Comparison of ENCODE assay signal across 9 cellular contexts in the genomic region with DNA sequence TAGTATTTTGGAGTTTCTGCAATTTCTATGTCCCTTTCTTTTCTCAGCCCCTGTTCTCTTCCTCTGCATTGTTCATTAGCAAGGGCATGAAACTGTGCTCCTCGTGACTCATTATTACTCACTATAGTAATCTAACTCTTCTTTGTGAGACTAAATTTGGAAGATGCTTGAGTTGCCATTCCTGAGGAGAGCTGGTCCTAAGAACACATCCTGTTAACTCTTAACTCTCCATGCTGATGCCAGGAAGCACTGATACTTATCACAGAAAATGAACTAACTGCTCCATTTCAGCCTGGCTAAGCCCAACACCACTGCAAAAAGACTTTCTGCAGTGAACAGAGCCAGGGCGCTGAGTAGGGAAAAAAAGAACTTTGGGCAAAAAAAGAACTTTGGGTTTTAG. TPM values are rescaled to one million over a fixed set of nuclear protein-coding genes. Genes with fewer than 3 reads are reported as not detected.
DNase-seq lines count a peak whose midpoint lies in the region; ATAC-seq and TF ChIP-seq lines count a peak whose summit lies in the region.
"Had no signal": no experiment of that assay in that cellular context is flagged by ENCODE, and none has a peak within 500 bp of the region (broad histone marks: within the 10 kb centered on the region; RNA-seq: fewer than 3 reads in every experiment).

No MANE protein-coding gene starts in this region.

- H3K36me3 ChIP-seq in RWPE2 (ENCODE audit: low read depth) (no peaks in the 10 kb centered on the region), parathyroid adenoma (ENCODE audit: control insufficient read depth, insufficient read depth, low read length) (no peaks in the 10 kb centered on the region)

- no peaks in the 10 kb centered on the region for H3K9me3 Mint-ChIP-seq in activated T-helper 2 cell treated with anti-CD3 and anti-CD28 coated beads, Interferon-gamma antibody, Interleukin-2, Interleukin-4, amounts not matched to agents 10 μg/mL and 5 μg/mL and 100 μg/mL, durations not matched to agents 14 hours and 24 hours and 36 hours

- H3K9ac ChIP-seq in parathyroid adenoma, result no peak overlapping the region

- TF ChIP-seq CTCF in RWPE2 (IDR thresholded peaks at IDR 0.05; ENCODE audit: poor library complexity, severe bottlenecking) (no peak), fibroblast of mammary gland (conservative IDR thresholded peaks at IDR 0.05; ENCODE audit: control insufficient read depth, insufficient read depth, low read depth, low read length) (no peak), parathyroid adenoma (IDR thresholded peaks at IDR 0.05) (no peak)

- H2AFZ ChIP-seq in parathyroid adenoma, result no peak overlapping the region

- H3K4me1 ChIP-seq in RWPE2 (ENCODE audit: insufficient read depth, poor library complexity, severe bottlenecking) (peaks cover 53% of the 10 kb centered on the region), parathyroid adenoma (no peaks in the 10 kb centered on the region)

- H3K4me3 Mint-ChIP-seq in activated T-helper 2 cell treated with anti-CD3 and anti-CD28 coated beads, Interferon-gamma antibody, Interleukin-2, Interleukin-4, amounts not matched to agents 10 μg/mL and 5 μg/mL and 100 μg/mL, durations not matched to agents 14 hours and 24 hours and 36 hours (ENCODE audit: low read depth), result no peak overlapping the region
- H3K4me3 Mint-ChIP-seq: B cell had no signal

- no peaks in the 10 kb centered on the region for H3K36me3 Mint-ChIP-seq in activated T-helper 2 cell treated with anti-CD3 and anti-CD28 coated beads, Interferon-gamma antibody, Interleukin-2, Interleukin-4, amounts not matched to agents 10 μg/mL and 5 μg/mL and 100 μg/mL, durations not matched to agents 14 hours and 24 hours and 36 hours (ENCODE audit: low read depth)

- peak; percentile 76 for ATAC-seq in RWPE2 (ENCODE audit: low read depth)

- peak overlapping the region; percentile 48 for H3K4me2 ChIP-seq in parathyroid adenoma (ENCODE audit: low read length)

- peak; percentile 5 for DNase-seq in DMS79 treated with DMSO at 0.1 percent for 48 hours (lab: John Stamatoyannopoulos, UW)
- no peak for DNase-seq in DMS79 (lab: John Stamatoyannopoulos, UW)
- no peak for DNase-seq in RWPE2 (ENCODE audit: low spot score)
- peak; percentile 98 for DNase-seq in fibroblast of mammary gland (ENCODE audit: low read depth)
- no peak for DNase-seq in SK-N-DZ (ENCODE audit: low spot score)
- no peak for DNase-seq in NCI-H2227 (lab: John Stamatoyannopoulos, UW; ENCODE audit: unreplicated experiment)
- DNase-seq in activated T-helper 2 cell treated with anti-CD3 and anti-CD28 coated beads, Interferon-gamma antibody, Interleukin-2, Interleukin-4, amounts not matched to agents 10 μg/mL and 5 μg/mL and 100 μg/mL, durations not matched to agents 14 hours and 24 hours and 36 hours (ENCODE audit: low spot score), result no peak

- H3K79me2 ChIP-seq in parathyroid adenoma, result no peaks in the 10 kb centered on the region

- H3K27ac Mint-ChIP-seq in activated T-helper 2 cell treated with anti-CD3 and anti-CD28 coated beads, Interferon-gamma antibody, Interleukin-2, Interleukin-4, amounts not matched to agents 10 μg/mL and 5 μg/mL and 100 μg/mL, durations not matched to agents 14 hours and 24 hours and 36 hours, result no peak overlapping the region
- H3K27ac Mint-ChIP-seq: B cell had no signal

- H3K27me3 Mint-ChIP-seq in activated T-helper 2 cell treated with anti-CD3 and anti-CD28 coated beads, Interferon-gamma antibody, Interleukin-2, Interleukin-4, amounts not matched to agents 10 μg/mL and 5 μg/mL and 100 μg/mL, durations not matched to agents 14 hours and 24 hours and 36 hours (ENCODE audit: low read depth), result no peaks in the 10 kb centered on the region
- H3K27me3 Mint-ChIP-seq: B cell had no signal

- peaks cover 19% of the 10 kb centered on the region for H3K4me1 Mint-ChIP-seq in activated T-helper 2 cell treated with anti-CD3 and anti-CD28 coated beads, Interferon-gamma antibody, Interleukin-2, Interleukin-4, amounts not matched to agents 10 μg/mL and 5 μg/mL and 100 μg/mL, durations not matched to agents 14 hours and 24 hours and 36 hours (ENCODE audit: low read depth)
- H3K4me1 Mint-ChIP-seq: B cell had no signal

- intact Hi-C loops in activated T-helper 2 cell treated with anti-CD3 and anti-CD28 coated beads, Interferon-gamma antibody, Interleukin-2, Interleukin-4, amounts not matched to agents 10 μg/mL and 5 μg/mL and 100 μg/mL, durations not matched to agents 14 hours and 24 hours and 36 hours (cut with micrococcal nuclease), result loop anchor here (1.0 to 5.0 kb wide), 5 partner anchors 11 to 245 kb away; a partner anchor contains a TSS

- H3K27ac ChIP-seq in RWPE2 (ENCODE audit: poor library complexity, severe bottlenecking), result peak overlapping the region; percentile 98
- peak overlapping the region; percentile 30 for H3K27ac ChIP-seq in parathyroid adenoma

- H3K4me3 ChIP-seq in RWPE2 (ENCODE audit: severe bottlenecking) (no peak overlapping the region), fibroblast of mammary gland (ENCODE audit: control insufficient read depth, low read depth, low read length) (peak overlapping the region; percentile 16), parathyroid adenoma (ENCODE audit: low read depth, low read length) (peak overlapping the region; percentile 30)

- no peaks in the 10 kb centered on the region for H3K27me3 ChIP-seq in RWPE2 (ENCODE audit: insufficient read depth, poor library complexity, severe bottlenecking)
- H3K27me3 ChIP-seq in parathyroid adenoma (ENCODE audit: control insufficient read depth, insufficient read depth, low read length), result no peaks in the 10 kb centered on the region

- H3K9me3 ChIP-seq in RWPE2 (ENCODE audit: severe bottlenecking), result no peaks in the 10 kb centered on the region
- no peaks in the 10 kb centered on the region for H3K9me3 ChIP-seq in parathyroid adenoma (ENCODE audit: control insufficient read depth, low read length)

RNA-seq across cellular contexts. Expression of a gene that starts 10.6 kb away (rescaled TPM):
- polyA plus RNA-seq in SK-N-DZ (2014; cell fraction: cytosol; rRNA removed), result 106 and 118 TPM in 2 replicates
- polyA plus RNA-seq in SK-N-DZ (2014; cell fraction: nucleus; rRNA removed), result 63.1 and 69.2 TPM in 2 replicates
- total RNA-seq in activated T-helper 2 cell treated with anti-CD3 and anti-CD28 coated beads, Interferon-gamma antibody, Interleukin-2, Interleukin-4, amounts not matched to agents 10 μg/mL and 5 μg/mL and 100 μg/mL, durations not matched to agents 14 hours and 24 hours and 36 hours, result 176 and 194 TPM in 2 replicates

RNA-seq across cellular contexts. Expression of a gene that starts 19.4 kb away (rescaled TPM):
- not detected in 2 replicates for polyA plus RNA-seq in SK-N-DZ (2014; cell fraction: cytosol; rRNA removed)
- 0.02 TPM in 1 of 2 replicates, not detected in the other for polyA plus RNA-seq in SK-N-DZ (2014; cell fraction: nucleus; rRNA removed)
- 1.1 and 1.6 TPM in 2 replicates for total RNA-seq in activated T-helper 2 cell treated with anti-CD3 and anti-CD28 coated beads, Interferon-gamma antibody, Interleukin-2, Interleukin-4, amounts not matched to agents 10 μg/mL and 5 μg/mL and 100 μg/mL, durations not matched to agents 14 hours and 24 hours and 36 hours

Comparison
In these comparisons a context has a peak if more than half of its experiments do, and no peak if none do; other contexts are left out.
1. DNase-seq: peak in DMS79 treated with DMSO at 0.1 percent for 48 hours (single experiment) and fibroblast of mammary gland (single experiment); none in DMS79 (single experiment), RWPE2 (single experiment), SK-N-DZ (single experiment), NCI-H2227 (single experiment) and activated T-helper 2 cell treated with anti-CD3 and anti-CD28 coated beads, Interferon-gamma antibody, Interleukin-2, Interleukin-4, amounts not matched to agents 10 μg/mL and 5 μg/mL and 100 μg/mL, durations not matched to agents 14 hours and 24 hours and 36 hours (single experiment).